7 cellular contexts compared by ENCODE assay signal in the genomic region with DNA sequence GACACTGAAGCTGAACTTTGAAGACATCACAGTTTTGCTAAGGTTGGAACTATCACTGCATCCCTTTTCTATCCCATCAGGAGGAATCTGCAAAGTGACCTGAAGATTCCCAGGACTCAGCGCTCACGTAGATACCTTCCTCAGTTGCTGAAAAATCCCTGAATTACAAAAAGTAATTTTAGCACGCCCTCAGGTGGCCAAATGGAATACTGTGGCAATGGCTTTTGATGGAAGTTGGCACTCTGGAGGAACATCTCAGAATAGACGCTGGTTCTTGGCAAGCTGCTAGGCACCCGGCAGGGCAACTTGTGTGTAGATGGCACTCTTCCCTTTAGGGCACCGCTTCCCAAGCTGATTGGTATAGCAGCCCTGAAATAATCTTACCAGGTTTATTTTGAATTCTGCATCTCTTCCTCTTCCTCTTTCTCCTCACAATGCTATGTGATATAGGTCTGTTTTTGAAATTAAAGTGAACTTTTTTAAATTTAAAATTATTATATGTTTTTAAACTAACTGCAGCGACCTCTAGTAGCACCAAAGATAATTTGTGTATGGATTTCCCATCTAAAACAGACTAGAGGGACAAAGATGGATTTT. TPM values are rescaled to one million over a fixed set of nuclear protein-coding genes. Genes with fewer than 3 reads are reported as not detected.
DNase-seq lines count a peak whose midpoint lies in the region; ATAC-seq and TF ChIP-seq lines count a peak whose summit lies in the region.

No MANE protein-coding gene starts in this region.

- peak; percentile 84 for ATAC-seq in SK-N-SH treated with all-trans-retinoic acid at 6 μM for 48 hours
- no peak for ATAC-seq in GM18520 (IDR thresholded peaks at IDR 0.05; ENCODE audit: unreplicated experiment)

- TF ChIP-seq CTCF in HL-60 (IDR thresholded peaks at IDR 0.05; ENCODE audit: insufficient read depth, low read length) (peak; percentile 31), dorsolateral prefrontal cortex (IDR thresholded peaks at IDR 0.05 in 54 of 56, conservative IDR thresholded peaks at IDR 0.05 in 2 of 56; ENCODE audit: low read depth in 1 of 56, partially characterized antibody in 56 of 56) (peak; percentile 15 to 77 (median 64))

- intact Hi-C loops in dorsolateral prefrontal cortex (cut with DNase I) = no loop called here

- DNase-seq in EL = peak; percentile 46
- peak in 1 of 2 experiments; percentile 17 for DNase-seq in HL-60 (ENCODE audit: low read depth in 1 of 2, low spot score in 1 of 2)
- DNase-seq in dorsolateral prefrontal cortex = peak in 9 of 10 donors; percentile 41 to 67 (median 56)
- peak; percentile 66 for DNase-seq in midbrain (lab: John Stamatoyannopoulos, UW)
- peak; percentile 50 for DNase-seq in ureter (ENCODE audit: low spot score)

- H3K27me3 ChIP-seq in HL-60 (ENCODE audit: insufficient read depth, poor library complexity, severe bottlenecking) = no peaks in the 10 kb centered on the region
- peaks cover 0 to 79% (median 29%) of the 10 kb centered on the region in 45 donors for H3K27me3 ChIP-seq in dorsolateral prefrontal cortex

- H3K4me3 ChIP-seq in HL-60 (replicated peaks; ENCODE audit: insufficient read depth, low read length) (no peak overlapping the region), dorsolateral prefrontal cortex (peak overlapping the region in 40 of 59 donors; percentile 5 to 54 (median 34))

- no peak overlapping the region for H3K27ac ChIP-seq in HL-60 (replicated peaks)
- no peak overlapping the region for H3K27ac ChIP-seq in dorsolateral prefrontal cortex

TF ChIP-seq in SK-N-SH treated with all-trans-retinoic acid at 6 μM for 48 hours, 23 proteins besides CTCF, POLR2A, EP300 and RAD21:
- TF ChIP-seq, protein P1, sequence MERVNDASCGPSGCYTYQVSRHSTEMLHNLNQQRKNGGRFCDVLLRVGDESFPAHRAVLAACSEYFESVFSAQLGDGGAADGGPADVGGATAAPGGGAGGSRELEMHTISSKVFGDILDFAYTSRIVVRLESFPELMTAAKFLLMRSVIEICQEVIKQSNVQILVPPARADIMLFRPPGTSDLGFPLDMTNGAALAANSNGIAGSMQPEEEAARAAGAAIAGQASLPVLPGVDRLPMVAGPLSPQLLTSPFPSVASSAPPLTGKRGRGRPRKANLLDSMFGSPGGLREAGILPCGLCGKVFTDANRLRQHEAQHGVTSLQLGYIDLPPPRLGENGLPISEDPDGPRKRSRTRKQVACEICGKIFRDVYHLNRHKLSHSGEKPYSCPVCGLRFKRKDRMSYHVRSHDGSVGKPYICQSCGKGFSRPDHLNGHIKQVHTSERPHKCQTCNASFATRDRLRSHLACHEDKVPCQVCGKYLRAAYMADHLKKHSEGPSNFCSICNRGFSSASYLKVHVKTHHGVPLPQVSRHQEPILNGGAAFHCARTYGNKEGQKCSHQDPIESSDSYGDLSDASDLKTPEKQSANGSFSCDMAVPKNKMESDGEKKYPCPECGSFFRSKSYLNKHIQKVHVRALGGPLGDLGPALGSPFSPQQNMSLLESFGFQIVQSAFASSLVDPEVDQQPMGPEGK (CRISPR knock-in tag; IDR thresholded peaks at IDR 0.05; ENCODE audit: borderline replicate concordance) = no peak
- no peak for TF ChIP-seq ESRRG (CRISPR knock-in tag; IDR thresholded peaks at IDR 0.05)
- no peak for TF ChIP-seq CSDC2 (CRISPR knock-in tag; IDR thresholded peaks at IDR 0.05)
- no peak for TF ChIP-seq SNAI2 (CRISPR knock-in tag; IDR thresholded peaks at IDR 0.05)
- no peak for TF ChIP-seq ZNF565 (CRISPR knock-in tag; conservative IDR thresholded peaks at IDR 0.05; ENCODE audit: low read depth)
- TF ChIP-seq, protein P2, sequence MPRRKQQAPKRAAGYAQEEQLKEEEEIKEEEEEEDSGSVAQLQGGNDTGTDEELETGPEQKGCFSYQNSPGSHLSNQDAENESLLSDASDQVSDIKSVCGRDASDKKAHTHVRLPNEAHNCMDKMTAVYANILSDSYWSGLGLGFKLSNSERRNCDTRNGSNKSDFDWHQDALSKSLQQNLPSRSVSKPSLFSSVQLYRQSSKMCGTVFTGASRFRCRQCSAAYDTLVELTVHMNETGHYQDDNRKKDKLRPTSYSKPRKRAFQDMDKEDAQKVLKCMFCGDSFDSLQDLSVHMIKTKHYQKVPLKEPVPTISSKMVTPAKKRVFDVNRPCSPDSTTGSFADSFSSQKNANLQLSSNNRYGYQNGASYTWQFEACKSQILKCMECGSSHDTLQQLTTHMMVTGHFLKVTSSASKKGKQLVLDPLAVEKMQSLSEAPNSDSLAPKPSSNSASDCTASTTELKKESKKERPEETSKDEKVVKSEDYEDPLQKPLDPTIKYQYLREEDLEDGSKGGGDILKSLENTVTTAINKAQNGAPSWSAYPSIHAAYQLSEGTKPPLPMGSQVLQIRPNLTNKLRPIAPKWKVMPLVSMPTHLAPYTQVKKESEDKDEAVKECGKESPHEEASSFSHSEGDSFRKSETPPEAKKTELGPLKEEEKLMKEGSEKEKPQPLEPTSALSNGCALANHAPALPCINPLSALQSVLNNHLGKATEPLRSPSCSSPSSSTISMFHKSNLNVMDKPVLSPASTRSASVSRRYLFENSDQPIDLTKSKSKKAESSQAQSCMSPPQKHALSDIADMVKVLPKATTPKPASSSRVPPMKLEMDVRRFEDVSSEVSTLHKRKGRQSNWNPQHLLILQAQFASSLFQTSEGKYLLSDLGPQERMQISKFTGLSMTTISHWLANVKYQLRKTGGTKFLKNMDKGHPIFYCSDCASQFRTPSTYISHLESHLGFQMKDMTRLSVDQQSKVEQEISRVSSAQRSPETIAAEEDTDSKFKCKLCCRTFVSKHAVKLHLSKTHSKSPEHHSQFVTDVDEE (CRISPR knock-in tag; IDR thresholded peaks at IDR 0.05) = no peak
- no peak for TF ChIP-seq GLIS3 (CRISPR knock-in tag; IDR thresholded peaks at IDR 0.05)
- TF ChIP-seq BACH2 (CRISPR knock-in tag; IDR thresholded peaks at IDR 0.05; ENCODE audit: borderline replicate concordance) = no peak

RNA-seq across cellular contexts. Expression of a gene that starts 16.3 kb away (rescaled TPM):
- not detected for total RNA-seq in dorsolateral prefrontal cortex
- total RNA-seq in ureter = not detected
